Comparison of ENCODE assay signal across 12 cellular contexts in genomic region chrX:1093112-1093511, GRCh38.
DNase-seq lines count a peak whose midpoint lies in the region; ATAC-seq and TF ChIP-seq lines count a peak whose summit lies in the region.
"Had no signal": no experiment of that assay in that cellular context is flagged by ENCODE, and none has a peak within 500 bp of the region (broad histone marks: within the 10 kb centered on the region; RNA-seq: fewer than 3 reads in every experiment).

No MANE protein-coding gene starts in this region.

- peaks cover 15% of the 10 kb centered on the region for H3K9me3 Mint-ChIP-seq in HFFc6
- peaks cover 8% of the 10 kb centered on the region for H3K9me3 Mint-ChIP-seq in activated CD8-positive, alpha-beta T cell treated with anti-CD3 and anti-CD28 coated beads, Interleukin-2, amount 10 ng/mL, durations not matched to agents 7 days and 5 days (ENCODE audit: insufficient read depth)

- peak; percentile 95 for ATAC-seq in activated CD8-positive, alpha-beta T cell treated with anti-CD3 and anti-CD28 coated beads, Interleukin-2, amount 10 ng/mL, durations not matched to agents 7 days and 5 days
- no peak for ATAC-seq in HG02981 (IDR thresholded peaks at IDR 0.05; ENCODE audit: unreplicated experiment)
- no peak for ATAC-seq in GM19452 (IDR thresholded peaks at IDR 0.05; ENCODE audit: unreplicated experiment)
- no peak for ATAC-seq in HG02870 (IDR thresholded peaks at IDR 0.05; ENCODE audit: unreplicated experiment)
- ATAC-seq: WTC11 had no signal

- no peaks in the 10 kb centered on the region; the same call in 1 of the 2 replicates for H3K36me3 Mint-ChIP-seq in HFFc6 (ENCODE audit: low read depth)
- no peaks in the 10 kb centered on the region for H3K36me3 Mint-ChIP-seq in activated CD8-positive, alpha-beta T cell treated with anti-CD3 and anti-CD28 coated beads, Interleukin-2, amount 10 ng/mL, durations not matched to agents 7 days and 5 days (ENCODE audit: low read depth)

- no peak for TF ChIP-seq CTCF in HFFc6 (IDR thresholded peaks at IDR 0.05)

- peaks cover 5% of the 10 kb centered on the region for H3K27me3 Mint-ChIP-seq in HFFc6 (ENCODE audit: insufficient read depth)
- H3K27me3 Mint-ChIP-seq in activated CD8-positive, alpha-beta T cell treated with anti-CD3 and anti-CD28 coated beads, Interleukin-2, amount 10 ng/mL, durations not matched to agents 7 days and 5 days (ENCODE audit: low read depth): no peaks in the 10 kb centered on the region

- DNase-seq in HFFc6 (no peak), NCI-H526 (lab: John Stamatoyannopoulos, UW) (no peak)
- DNase-seq in activated CD8-positive, alpha-beta T cell treated with anti-CD3 and anti-CD28 coated beads, Interleukin-2, amount 10 ng/mL, durations not matched to agents 7 days and 5 days: peak; percentile 72
- peak; percentile 4 for DNase-seq in effector CD4-positive, alpha-beta T cell
- peak; percentile 15 to 24 for DNase-seq in stimulated activated CD4-positive, alpha-beta T cell treated with anti-CD3 and anti-CD28 coated beads, Interleukin-4, amount 100 ng/mL, for 48 hours (ENCODE audit: low read depth in 2 of 2)
- DNase-seq: mesendoderm, NCI-H524 treated with DMSO at 0.1 percent for 48 hours, SIG-M5 had no signal

- H3K4me3 Mint-ChIP-seq in HFFc6: peak overlapping the region; percentile 77
- peak overlapping the region; percentile 46 for H3K4me3 Mint-ChIP-seq in activated CD8-positive, alpha-beta T cell treated with anti-CD3 and anti-CD28 coated beads, Interleukin-2, amount 10 ng/mL, durations not matched to agents 7 days and 5 days
- H3K4me3 Mint-ChIP-seq: WTC11 had no signal

- peaks cover 6% of the 10 kb centered on the region for H3K4me1 Mint-ChIP-seq in HFFc6 (ENCODE audit: low read depth)
- H3K4me1 Mint-ChIP-seq in activated CD8-positive, alpha-beta T cell treated with anti-CD3 and anti-CD28 coated beads, Interleukin-2, amount 10 ng/mL, durations not matched to agents 7 days and 5 days (ENCODE audit: low read depth): peaks cover 13% of the 10 kb centered on the region

- POLR2A ChIA-PET in activated CD8-positive, alpha-beta T cell treated with anti-CD3 and anti-CD28 coated beads, Interleukin-2, amount 10 ng/mL, durations not matched to agents 7 days and 5 days (lab: Charles Lee): no interaction called here

- no peak overlapping the region; the same call in 1 of the 2 replicates for H3K27ac Mint-ChIP-seq in HFFc6
- H3K27ac Mint-ChIP-seq in activated CD8-positive, alpha-beta T cell treated with anti-CD3 and anti-CD28 coated beads, Interleukin-2, amount 10 ng/mL, durations not matched to agents 7 days and 5 days: peak overlapping the region; percentile 90
- H3K27ac Mint-ChIP-seq: WTC11 had no signal

- CTCF ChIA-PET in activated CD8-positive, alpha-beta T cell treated with anti-CD3 and anti-CD28 coated beads, Interleukin-2, amount 10 ng/mL, durations not matched to agents 7 days and 5 days (lab: Charles Lee): no interaction called here

Comparison
In these comparisons a context has a peak if more than half of its experiments do, and no peak if none do; other contexts are left out.
1. DNase-seq: peak in activated CD8-positive, alpha-beta T cell treated with anti-CD3 and anti-CD28 coated beads, Interleukin-2, amount 10 ng/mL, durations not matched to agents 7 days and 5 days (single experiment), effector CD4-positive, alpha-beta T cell (single experiment) and stimulated activated CD4-positive, alpha-beta T cell treated with anti-CD3 and anti-CD28 coated beads, Interleukin-4, amount 100 ng/mL, for 48 hours (2 of 2); none in HFFc6 (single experiment) and NCI-H526 (0 of 2).